In genomic region chr17:18481803-18482202, GRCh38 we compare ENCODE assay signal across 16 cellular contexts. TPM values are rescaled to one million over a fixed set of nuclear protein-coding genes. Genes with fewer than 3 reads are reported as not detected.
DNase-seq lines count a peak whose midpoint lies in the region; ATAC-seq, FAIRE-seq and TF ChIP-seq lines count a peak whose summit lies in the region.
"Not testable (repeated sequence)": the region's sequence is repeated elsewhere in the genome, so short reads cannot be mapped to it uniquely, and the experiment has no call there.
"Had no signal": no experiment of that assay in that cellular context is flagged by ENCODE, and none has a peak within 500 bp of the region (broad histone marks: within the 10 kb centered on the region; RNA-seq: fewer than 3 reads in every experiment).

No MANE protein-coding gene starts in this region.

- not testable (repeated sequence) for H2BK120ac ChIP-seq in IMR-90 (ENCODE audit: low read depth, low read length)

- H2AK9ac ChIP-seq in IMR-90 (replicated peaks; ENCODE audit: low read depth, low read length, poor library complexity), result not testable (repeated sequence)

- not testable (repeated sequence) for H3K9ac ChIP-seq in IMR-90 (ENCODE audit: low read depth, low read length); colonic mucosa (ENCODE audit: low read depth in 2 of 2, low read length in 2 of 2)

- H3K4me1 ChIP-seq in IMR-90 (ENCODE audit: control insufficient read depth, insufficient read depth, low read length); colonic mucosa; mucosa of descending colon (ENCODE audit: low read depth): not testable (repeated sequence)

- DNase-seq in IMR-90, result not testable (repeated sequence)
- DNase-seq in NCI-H69 (lab: John Stamatoyannopoulos, UW) (peak; percentile 55), colonic mucosa (peak; percentile 22), left colon (peak in 1 of 2 donors; percentile 36), mucosa of descending colon (peak in 1 of 3 donors; percentile 23)

- not testable (repeated sequence) for H2BK5ac ChIP-seq in IMR-90 (ENCODE audit: low read depth, low read length, poor library complexity, severe bottlenecking)

- CTCF ChIA-PET in IMR-90 (lab: Yijun Ruan, JAX), result not testable (repeated sequence)

- WGBS in IMR-90 (ENCODE audit: extremely low coverage in 2 of 2, insufficient read length in 1 of 2), 2 experiments, result no CpG with 5 or more reads among the region's 3 CpGs

- H3K27me3 ChIP-seq in IMR-90 (ENCODE audit: control insufficient read depth, insufficient read depth, low read length); colonic mucosa: not testable (repeated sequence)

- H2AFZ ChIP-seq in IMR-90 (replicated peaks; ENCODE audit: low read length, poor library complexity), result not testable (repeated sequence)

- H3K14ac ChIP-seq in IMR-90 (replicated peaks; ENCODE audit: low read depth, low read length), result not testable (repeated sequence)

- peak; percentile 51 for FAIRE-seq in colon (lab: Jason Lieb, UNC)

- H3K9me1 ChIP-seq in IMR-90 (ENCODE audit: insufficient read depth, low read length), result not testable (repeated sequence)

- not testable (repeated sequence) for H3K56ac ChIP-seq in IMR-90 (ENCODE audit: extremely low read depth, insufficient read depth, low read length)

- in situ Hi-C loops in IMR-90 (cut with MboI; ENCODE audit: low sequenced_read_pairs), result not testable (repeated sequence)

- not testable (repeated sequence) for H3K79me1 ChIP-seq in IMR-90 (ENCODE audit: low read depth in 1 of 2, low read length in 2 of 2)

- H3K9me3 ChIP-seq in IMR-90 (ENCODE audit: control insufficient read depth, insufficient read depth, low read length); colonic mucosa; mucosa of descending colon: not testable (repeated sequence)

- H2BK15ac ChIP-seq in IMR-90 (ENCODE audit: low read depth, low read length), result not testable (repeated sequence)

- H4K8ac ChIP-seq in IMR-90 (ENCODE audit: low read depth in 2 of 2, low read length in 2 of 2), result not testable (repeated sequence)

- H3K18ac ChIP-seq in IMR-90 (ENCODE audit: low read depth, low read length), result not testable (repeated sequence)

- not testable (repeated sequence) for H3K4me3 ChIP-seq in IMR-90 (ENCODE audit: insufficient read depth, low read depth, low read length); colonic mucosa; mucosa of descending colon

- H3K27ac ChIP-seq in IMR-90 (ENCODE audit: insufficient read depth, low read length); colonic mucosa: not testable (repeated sequence)

- not testable (repeated sequence) for H4K5ac ChIP-seq in IMR-90 (ENCODE audit: low read depth, low read length)

- not testable (repeated sequence) for TF ChIP-seq POLR2A in IMR-90 (IDR thresholded peaks at IDR 0.05; ENCODE audit: low read depth, low read length)

- TF ChIP-seq CTCF in IMR-90 (conservative IDR thresholded peaks at IDR 0.05; ENCODE audit: low read depth, low read length); colonic mucosa (IDR thresholded peaks at IDR 0.05); mucosa of descending colon (IDR thresholded peaks at IDR 0.05): not testable (repeated sequence)

- not testable (repeated sequence) for H3K4ac ChIP-seq in IMR-90 (ENCODE audit: low read depth, low read length)

- not testable (repeated sequence) for H4K91ac ChIP-seq in IMR-90 (ENCODE audit: insufficient read depth, low read depth, low read length)

- H3K4me2 ChIP-seq in IMR-90 (ENCODE audit: low read depth, low read length), result not testable (repeated sequence)

- not testable (repeated sequence) for H3K36me3 ChIP-seq in IMR-90 (ENCODE audit: control insufficient read depth, insufficient read depth, low read length); colonic mucosa; mucosa of descending colon (ENCODE audit: low read depth)

- dilution Hi-C loops in IMR-90 (cut with HindIII; ENCODE audit: low sequenced_read_pairs, unreplicated experiment), result not testable (repeated sequence)

- H4K20me1 ChIP-seq in IMR-90 (ENCODE audit: insufficient read depth, low read length), result not testable (repeated sequence)

- H2AK5ac ChIP-seq in IMR-90 (ENCODE audit: low read depth, low read length), result not testable (repeated sequence)

- TF ChIP-seq RAD21 in IMR-90 (IDR thresholded peaks at IDR 0.05; ENCODE audit: low read length), result not testable (repeated sequence)

- H3K23ac ChIP-seq in IMR-90 (ENCODE audit: low read depth, low read length), result not testable (repeated sequence)

- POLR2A ChIA-PET in IMR-90 (lab: Charles Lee; ENCODE audit: unreplicated experiment), result not testable (repeated sequence)

- ATAC-seq in IMR-90 (ENCODE audit: low read depth), result peak; percentile 44
- peak; percentile 66 for ATAC-seq in left colon
- ATAC-seq in mucosa of descending colon, result peak; percentile 78

- not testable (repeated sequence) for H2BK20ac ChIP-seq in IMR-90 (ENCODE audit: low read depth, low read length)

- not testable (repeated sequence) for BruUV-seq in IMR-90 (replicated peaks; lab: Mats Ljungman, UMichigan)

- intact Hi-C loops in IMR-90 (cut with micrococcal nuclease); colonic mucosa (cut with DNase I); left colon (cut with DNase I, micrococcal nuclease); mucosa of descending colon (cut with DNase I, micrococcal nuclease): not testable (repeated sequence)

RNA-seq across cellular contexts. Expression of gene LGALS9C, which starts 5.2 kb away (rescaled TPM):
- total RNA-seq in IMR-90 (2012; rRNA removed), result not detected in 2 replicates
- not detected in 2 replicates for polyA plus RNA-seq in IMR-90 (2012; rRNA removed)
- not detected in 2 replicates for polyA plus RNA-seq in IMR-90 (2012; cell fraction: cytosol; rRNA removed)
- not detected in 2 replicates for polyA plus RNA-seq in IMR-90 (2012; cell fraction: nucleus; rRNA removed; ENCODE audit: low replicate concordance)
- total RNA-seq in colonic mucosa, result 10 to 100 TPM; 24.5 to 60.9 TPM
- total RNA-seq in left colon, result 10 to 100 TPM; 36.8 to 47.7 TPM
- 10 to 100 TPM; 23.7 to 91.5 (median 53.9) TPM for total RNA-seq in mucosa of descending colon
- total RNA-seq: A172; A673; Caco-2; CD4-positive, alpha-beta memory T cell; CD4-positive, alpha-beta T cell; CD4-positive, CD25-positive, alpha-beta regulatory T cell; CD8-positive, alpha-beta memory T cell; Daoy had no signal
- polyA plus RNA-seq: A549; AG04450; CD4-positive, alpha-beta memory T cell; CD8-positive, alpha-beta memory T cell had no signal

Comparison
In these comparisons a context has a peak if more than half of its experiments do, and no peak if none do; other contexts are left out.
1. RNA of gene LGALS9C, which starts 5.2 kb away (total RNA-seq): 24.5 to 60.9 TPM in colonic mucosa, 23.7 to 91.5 TPM in mucosa of descending colon and 36.8 to 47.7 TPM in left colon; not detected in IMR-90; every median in the first group is over 10 times any median in the second.
2. Peak in every context shown above with its lines, with median percentiles within 50 percentile points of each other: ATAC-seq.